Comparison of ENCODE assay signal across 23 cellular contexts in the genomic region with DNA sequence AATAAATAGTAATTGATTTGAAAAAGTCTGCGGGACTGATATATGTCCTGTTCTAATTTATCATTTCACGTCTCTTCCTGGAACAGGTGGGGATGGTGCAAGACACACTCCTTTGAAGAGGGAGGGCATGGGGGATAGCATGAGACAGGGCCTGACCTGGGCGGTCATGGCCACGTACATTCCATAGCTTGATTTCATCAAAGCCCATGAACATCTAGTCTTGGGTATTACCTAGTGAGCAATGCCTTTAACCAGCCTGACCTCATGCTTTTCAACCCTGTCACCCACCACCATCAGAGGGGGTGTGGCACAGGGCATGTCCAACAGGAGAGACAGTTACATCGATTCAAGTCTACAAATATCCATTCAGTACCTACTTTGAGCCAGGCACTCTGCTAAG. TPM values are rescaled to one million over a fixed set of nuclear protein-coding genes. Genes with fewer than 3 reads are reported as not detected.
"Had no signal": no experiment of that assay in that cellular context is flagged by ENCODE, and none has a peak within 500 bp of the region (broad histone marks: within the 10 kb centered on the region; RNA-seq: fewer than 3 reads in every experiment).

No MANE protein-coding gene starts in this region.

- H3K27ac ChIP-seq: esophagus squamous epithelium, hepatocyte, skin epidermis, stomach, thoracic aorta, transverse colon, uterus had no signal

- H3K4me2 ChIP-seq: hepatocyte had no signal

- H3K27ac Mint-ChIP-seq: endodermal cell; naive thymus-derived CD8-positive, alpha-beta T cell had no signal

- H3K4me1 ChIP-seq: stomach, uterus had no signal

- DNase-seq: cerebellar nuclear complex; effector CD4-positive, alpha-beta T cell; endodermal cell; esophagus squamous epithelium; foreskin fibroblast; head of caudate nucleus; kidney glomerular epithelial cell; mucosa of descending colon; naive thymus-derived CD8-positive, alpha-beta T cell; posterior cingulate gyrus; stimulated activated CD4-positive, alpha-beta T cell treated with anti-CD3 and anti-CD28 coated beads, Interleukin-2, amount 100 ng/mL, for 24 hours; stimulated activated CD4-positive, alpha-beta T cell treated with anti-CD3 and anti-CD28 coated beads, Interleukin-4, amount 100 ng/mL, for 4 hours; stimulated activated naive CD4-positive, alpha-beta T cell; stomach; substantia nigra; transverse colon; uterus had no signal

- H3K9me3 ChIP-seq: esophagus squamous epithelium, mucosa of descending colon, stomach, thoracic aorta, transverse colon, uterus had no signal

- FAIRE-seq: colon, islet of Langerhans had no signal

- H3K79me2 ChIP-seq: hepatocyte had no signal

- H3K27me3 ChIP-seq: esophagus squamous epithelium, hepatocyte, stomach, transverse colon, uterus had no signal

- H3K4me3 Mint-ChIP-seq: endodermal cell; naive thymus-derived CD8-positive, alpha-beta T cell had no signal

- H3K36me3 ChIP-seq: esophagus squamous epithelium, stomach, thoracic aorta, transverse colon, uterus had no signal

- H3K9me3 Mint-ChIP-seq: naive thymus-derived CD8-positive, alpha-beta T cell had no signal

- H3K4me3 ChIP-seq: esophagus squamous epithelium, hepatocyte, mucosa of descending colon, skin epidermis, stomach, thoracic aorta, transverse colon, uterus had no signal

- H3K36me3 Mint-ChIP-seq: naive thymus-derived CD8-positive, alpha-beta T cell had no signal

- H2AFZ ChIP-seq: hepatocyte had no signal

- ATAC-seq: mucosa of descending colon; naive thymus-derived CD8-positive, alpha-beta T cell; sciatic nerve had no signal

RNA-seq across cellular contexts. Expression of gene HOPX, which starts 52.3 kb away (rescaled TPM):
- total RNA-seq: endodermal cell had no signal
